ENCODE assay signal across 8 cellular contexts in the genomic region with DNA sequence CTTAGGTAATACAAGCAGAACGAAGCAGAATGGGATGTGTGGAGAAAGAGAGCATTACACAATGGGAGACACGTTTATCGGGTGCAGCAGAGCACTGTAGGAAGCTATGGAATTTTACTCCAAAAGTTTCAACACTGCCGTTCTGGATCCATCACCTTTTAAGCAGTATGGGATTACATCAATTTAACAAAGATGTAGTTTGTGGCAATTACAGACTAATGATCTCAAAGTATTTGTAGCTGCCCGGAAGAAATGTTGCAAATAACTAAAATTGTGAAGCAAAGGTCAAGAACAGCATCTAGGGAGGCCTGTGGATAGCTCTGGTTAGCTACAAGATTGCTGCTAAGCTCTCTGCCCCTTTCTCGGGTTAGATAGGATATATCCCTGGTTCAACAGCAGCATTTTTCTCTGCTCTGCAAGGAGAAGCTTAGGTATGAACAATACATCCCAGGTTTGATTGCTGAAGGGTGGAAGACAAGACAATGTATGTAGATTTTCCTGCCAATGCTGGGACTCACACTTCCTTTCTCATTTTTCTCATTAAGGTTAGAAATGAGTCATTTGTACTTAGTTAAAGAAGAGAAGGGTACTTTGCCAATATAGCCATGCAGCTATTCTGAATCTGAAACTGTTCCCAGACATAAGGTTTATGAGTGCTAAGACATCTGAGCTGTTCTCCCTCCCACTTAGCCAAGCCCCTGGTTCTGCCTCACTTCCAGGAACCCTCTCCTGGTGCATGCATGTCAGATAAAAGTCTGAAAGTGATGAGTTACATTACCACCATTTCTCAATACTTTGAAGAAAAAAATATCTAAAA.
DNase-seq lines count a peak whose midpoint lies in the region; ATAC-seq, FAIRE-seq and TF ChIP-seq lines count a peak whose summit lies in the region.

No MANE protein-coding gene starts in this region.

- peak; percentile 78 for ATAC-seq in GM18498 (IDR thresholded peaks at IDR 0.05; ENCODE audit: unreplicated experiment)
- ATAC-seq in activated CD8-positive, alpha-beta T cell treated with anti-CD3 and anti-CD28 coated beads, Interleukin-2, amount 10 ng/mL, durations not matched to agents 7 days and 5 days, result peak; percentile 49
- ATAC-seq in omental fat pad (ENCODE audit: low FRiP score), result peak; percentile 92

- no peak overlapping the region for H3K27ac Mint-ChIP-seq in activated CD8-positive, alpha-beta T cell treated with anti-CD3 and anti-CD28 coated beads, Interleukin-2, amount 10 ng/mL, durations not matched to agents 7 days and 5 days

- intact Hi-C loops in testis (cut with DNase I; ENCODE audit: low total_unique reads), result no loop called here

- H3K27me3 ChIP-seq in testis, result no peaks in the 10 kb centered on the region

- H3K9me3 Mint-ChIP-seq in activated CD8-positive, alpha-beta T cell treated with anti-CD3 and anti-CD28 coated beads, Interleukin-2, amount 10 ng/mL, durations not matched to agents 7 days and 5 days (ENCODE audit: insufficient read depth), result no peaks in the 10 kb centered on the region

- DNase-seq in HCEC 1CT (peak; percentile 89), omental fat pad (ENCODE audit: low spot score) (peak; percentile 50), testis (no peak), Ammon's horn (ENCODE audit: low spot score) (no peak), NCI-H2227 treated with DMSO at 0.1 percent for 48 hours (lab: John Stamatoyannopoulos, UW) (no peak), GM12892 (ENCODE audit: insufficient read length) (no peak)
- no peak for DNase-seq in activated CD8-positive, alpha-beta T cell treated with anti-CD3 and anti-CD28 coated beads, Interleukin-2, amount 10 ng/mL, durations not matched to agents 7 days and 5 days

- H3K27ac ChIP-seq in testis, result no peak overlapping the region

- no peaks in the 10 kb centered on the region for H3K36me3 ChIP-seq in testis (ENCODE audit: low read depth, missing control alignments)

- no peaks in the 10 kb centered on the region for H3K9me3 ChIP-seq in testis

- peaks cover 37% of the 10 kb centered on the region for H3K4me1 Mint-ChIP-seq in activated CD8-positive, alpha-beta T cell treated with anti-CD3 and anti-CD28 coated beads, Interleukin-2, amount 10 ng/mL, durations not matched to agents 7 days and 5 days (ENCODE audit: low read depth)

- TF ChIP-seq CTCF in omental fat pad (IDR thresholded peaks at IDR 0.05) (no peak), testis (IDR thresholded peaks at IDR 0.05) (no peak)

- no peak overlapping the region for H3K4me3 ChIP-seq in testis

- H3K4me3 Mint-ChIP-seq in activated CD8-positive, alpha-beta T cell treated with anti-CD3 and anti-CD28 coated beads, Interleukin-2, amount 10 ng/mL, durations not matched to agents 7 days and 5 days, result no peak overlapping the region

- POLR2A ChIA-PET in activated CD8-positive, alpha-beta T cell treated with anti-CD3 and anti-CD28 coated beads, Interleukin-2, amount 10 ng/mL, durations not matched to agents 7 days and 5 days (lab: Charles Lee), result interaction anchor here (1.1 kb wide), 1 partner anchor 150 kb away, joined by 3 read pairs; no protein-coding TSS in a partner anchor

- no peak for FAIRE-seq in GM12892 (lab: Jason Lieb, UNC)

- TF ChIP-seq POLR2A in testis (IDR thresholded peaks at IDR 0.05) (no peak), GM12892 (IDR thresholded peaks at IDR 0.05; ENCODE audit: low read depth, low read length) (no peak)

- peaks cover 15% of the 10 kb centered on the region for H3K4me1 ChIP-seq in testis

- peaks cover 2% of the 10 kb centered on the region for H3K36me3 Mint-ChIP-seq in activated CD8-positive, alpha-beta T cell treated with anti-CD3 and anti-CD28 coated beads, Interleukin-2, amount 10 ng/mL, durations not matched to agents 7 days and 5 days (ENCODE audit: low read depth)

- H3K27me3 Mint-ChIP-seq in activated CD8-positive, alpha-beta T cell treated with anti-CD3 and anti-CD28 coated beads, Interleukin-2, amount 10 ng/mL, durations not matched to agents 7 days and 5 days (ENCODE audit: low read depth), result no peaks in the 10 kb centered on the region

- 34 to 48% methylated on average over 6 of the region's 6 CpGs for WGBS in testis, 2 donors

- CTCF ChIA-PET in activated CD8-positive, alpha-beta T cell treated with anti-CD3 and anti-CD28 coated beads, Interleukin-2, amount 10 ng/mL, durations not matched to agents 7 days and 5 days (lab: Charles Lee), result interaction anchor here (0.8 to 1.7 kb wide), 5 partner anchors 11 to 58 kb away, joined by 3 to 4 read pairs (median 3); no protein-coding TSS in a partner anchor

Comparison
In these comparisons a context has a peak if more than half of its experiments do, and no peak if none do; other contexts are left out.
1. DNase-seq: peak in HCEC 1CT (single experiment) and omental fat pad (single experiment); none in activated CD8-positive, alpha-beta T cell treated with anti-CD3 and anti-CD28 coated beads, Interleukin-2, amount 10 ng/mL, durations not matched to agents 7 days and 5 days (single experiment), testis (single experiment), Ammon's horn (single experiment), NCI-H2227 treated with DMSO at 0.1 percent for 48 hours (single experiment) and GM12892 (single experiment).
2. Peak in every context shown above with its lines, with median percentiles within 50 percentile points of each other: ATAC-seq.